25 cellular contexts compared by ENCODE assay signal in genomic region chr1:187013582-187014200, GRCh38.
DNase-seq lines count a peak whose midpoint lies in the region; ATAC-seq and TF ChIP-seq lines count a peak whose summit lies in the region.
"Had no signal": no experiment of that assay in that cellular context is flagged by ENCODE, and none has a peak within 500 bp of the region (broad histone marks: within the 10 kb centered on the region; RNA-seq: fewer than 3 reads in every experiment).

No MANE protein-coding gene starts in this region.

- DNase-seq in COLO829 (ENCODE audit: low spot score) (peak; percentile 7), WTC11 (ENCODE audit: low spot score) (no peak), choroid plexus epithelial cell (ENCODE audit: low read depth) (peak; percentile 75), foreskin melanocyte (peak; percentile 68), GF-D8 (lab: John Stamatoyannopoulos, UW) (no peak), NCI-H146 (lab: John Stamatoyannopoulos, UW) (no peak)
- DNase-seq in stimulated activated CD4-positive, alpha-beta T cell treated with anti-CD3 and anti-CD28 coated beads, Interleukin-4, amount 100 ng/mL, for 1 hour, result no peak
- DNase-seq: 8988T; AML-193; C1 segment of cervical spinal cord; Calu3; CD8-positive, alpha-beta T cell; HFFc6; KG1; NCI-H1092 treated with DMSO at 0.1 percent for 48 hours; NCI-H2029 treated with DMSO at 0.1 percent for 48 hours; NCI-H226; NCI-H510A treated with DMSO at 0.1 percent for 48 hours; NCI-H748 treated with DMSO at 0.1 percent for 48 hours; PC-9; RPMI8226; SHP77 had no signal

- H3K36me3 Mint-ChIP-seq in WTC11, result peaks cover 15% of the 10 kb centered on the region
- H3K36me3 Mint-ChIP-seq: CD8-positive, alpha-beta T cell had no signal

- H3K27ac Mint-ChIP-seq in WTC11, result peak overlapping the region; percentile 12; the same call in 1 of the 2 replicates
- H3K27ac Mint-ChIP-seq: CD8-positive, alpha-beta T cell; HFFc6 had no signal

- ATAC-seq in WTC11 (no peak), HG02981 (IDR thresholded peaks at IDR 0.05; ENCODE audit: unreplicated experiment) (no peak)
- ATAC-seq: CD8-positive, alpha-beta T cell; HepG2 had no signal

- no peak for TF ChIP-seq CTCF in WTC11 (IDR thresholded peaks at IDR 0.05)
- no peak for TF ChIP-seq CTCF in choroid plexus epithelial cell (conservative IDR thresholded peaks at IDR 0.05; ENCODE audit: low read depth, low read length)

- CTCF ChIA-PET in WTC11 (lab: Charles Lee), result no interaction called here

- POLR2A ChIA-PET in WTC11 (lab: Charles Lee), result no interaction called here

- H3K27me3 Mint-ChIP-seq in WTC11 (ENCODE audit: low read depth), result no peaks in the 10 kb centered on the region; the same call in 1 of the 2 replicates

- peaks cover 27% of the 10 kb centered on the region for H3K4me1 Mint-ChIP-seq in WTC11

- H3K9me3 Mint-ChIP-seq in WTC11, result peaks cover 19% of the 10 kb centered on the region
- H3K9me3 Mint-ChIP-seq: HFFc6 had no signal

- no peak overlapping the region for H3K4me3 Mint-ChIP-seq in WTC11
- H3K4me3 Mint-ChIP-seq: CD8-positive, alpha-beta T cell; HFFc6 had no signal

- no peak overlapping the region for H3K4me3 ChIP-seq in choroid plexus epithelial cell (ENCODE audit: low read depth, low read length)
- H3K4me3 ChIP-seq: PC-9, SK-N-MC had no signal

TF ChIP-seq in WTC11, 78 proteins besides CTCF, POLR2A, EP300 and RAD21:
- TF ChIP-seq TCF7 (CRISPR knock-in tag; IDR thresholded peaks at IDR 0.05; ENCODE audit: low read depth) (no peak), TEAD1 (CRISPR knock-in tag; IDR thresholded peaks at IDR 0.05) (no peak), EMX1 (CRISPR knock-in tag; IDR thresholded peaks at IDR 0.05) (no peak), STAT6 (CRISPR knock-in tag; conservative IDR thresholded peaks at IDR 0.05; ENCODE audit: low read depth) (no peak), CBFB (CRISPR knock-in tag; IDR thresholded peaks at IDR 0.05; ENCODE audit: low read depth) (no peak), ZNF121 (CRISPR knock-in tag; IDR thresholded peaks at IDR 0.05) (no peak), USF1 (CRISPR knock-in tag; IDR thresholded peaks at IDR 0.05) (no peak), USF2 (CRISPR knock-in tag; IDR thresholded peaks at IDR 0.05) (no peak), ZNF532 (CRISPR knock-in tag; IDR thresholded peaks at IDR 0.05; ENCODE audit: borderline replicate concordance) (no peak), IRF1 (CRISPR knock-in tag; IDR thresholded peaks at IDR 0.05) (no peak)

Comparison
In these comparisons a context has a peak if more than half of its experiments do, and no peak if none do; other contexts are left out.
1. DNase-seq: peak in COLO829 (single experiment), choroid plexus epithelial cell (single experiment) and foreskin melanocyte (single experiment); none in WTC11 (single experiment), GF-D8 (single experiment), stimulated activated CD4-positive, alpha-beta T cell treated with anti-CD3 and anti-CD28 coated beads, Interleukin-4, amount 100 ng/mL, for 1 hour (single experiment) and NCI-H146 (single experiment).